Comparison of ENCODE assay signal across 1 cellular context in the genomic region with DNA sequence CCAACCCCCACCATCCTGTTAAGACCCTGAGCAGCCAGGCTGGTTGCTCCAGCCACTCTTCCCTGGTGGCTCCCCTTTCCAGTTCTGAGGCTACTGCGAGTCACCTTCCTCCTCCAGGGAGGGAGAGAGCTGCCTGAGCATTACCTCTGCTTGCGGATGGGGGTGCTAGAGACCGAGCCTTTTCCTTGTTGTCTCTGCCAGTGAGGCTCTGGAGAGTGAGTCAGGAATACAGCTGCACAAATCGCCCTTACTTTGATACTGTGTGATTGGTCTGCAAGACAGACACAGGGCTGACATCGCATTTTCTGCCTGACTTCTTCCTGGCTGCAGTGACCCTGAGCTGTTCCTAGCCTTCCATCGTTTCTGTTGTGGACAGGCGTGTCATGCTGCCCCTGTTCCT.
TF ChIP-seq lines count a peak whose summit lies in the region.

No MANE protein-coding gene starts in this region.

TF ChIP-seq in HepG2, 621 proteins besides CTCF, POLR2A, EP300 and RAD21 (continued from another document):
- TF ChIP-seq MAFK (conservative IDR thresholded peaks at IDR 0.05 in 1 of 2, IDR thresholded peaks at IDR 0.05 in 1 of 2; ENCODE audit: low read length in 2 of 2): 0 out of 4 replicates have a peak, but pooled peaks have one; percentile 1 to 11
- peak; percentile 71 for TF ChIP-seq SMC3 (IDR thresholded peaks at IDR 0.05; ENCODE audit: low read length)
- TF ChIP-seq, protein P1, sequence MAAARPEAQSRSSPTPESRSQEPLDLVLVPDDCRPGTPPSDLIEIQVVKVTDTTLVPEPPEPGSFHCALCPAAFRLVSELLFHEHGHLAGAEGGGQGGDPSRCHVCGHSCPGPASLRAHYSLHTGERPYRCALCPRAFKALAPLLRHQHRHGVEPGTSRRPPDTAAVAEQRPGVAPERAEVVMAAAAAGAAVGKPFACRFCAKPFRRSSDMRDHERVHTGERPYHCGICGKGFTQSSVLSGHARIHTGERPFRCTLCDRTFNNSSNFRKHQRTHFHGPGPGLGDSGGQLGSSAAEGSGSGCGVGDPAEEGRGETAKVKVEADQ (CRISPR knock-in tag; IDR thresholded peaks at IDR 0.05; ENCODE audit: borderline replicate concordance): no peak
- TF ChIP-seq NFIC (IDR thresholded peaks at IDR 0.05; ENCODE audit: low read length): no peak
- TF ChIP-seq, protein P2, sequence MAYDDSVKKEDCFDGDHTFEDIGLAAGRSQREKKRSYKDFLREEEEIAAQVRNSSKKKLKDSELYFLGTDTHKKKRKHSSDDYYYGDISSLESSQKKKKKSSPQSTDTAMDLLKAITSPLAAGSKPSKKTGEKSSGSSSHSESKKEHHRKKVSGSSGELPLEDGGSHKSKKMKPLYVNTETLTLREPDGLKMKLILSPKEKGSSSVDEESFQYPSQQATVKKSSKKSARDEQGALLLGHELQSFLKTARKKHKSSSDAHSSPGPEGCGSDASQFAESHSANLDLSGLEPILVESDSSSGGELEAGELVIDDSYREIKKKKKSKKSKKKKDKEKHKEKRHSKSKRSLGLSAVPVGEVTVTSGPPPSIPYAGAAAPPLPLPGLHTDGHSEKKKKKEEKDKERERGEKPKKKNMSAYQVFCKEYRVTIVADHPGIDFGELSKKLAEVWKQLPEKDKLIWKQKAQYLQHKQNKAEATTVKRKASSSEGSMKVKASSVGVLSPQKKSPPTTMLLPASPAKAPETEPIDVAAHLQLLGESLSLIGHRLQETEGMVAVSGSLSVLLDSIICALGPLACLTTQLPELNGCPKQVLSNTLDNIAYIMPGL (CRISPR knock-in tag; IDR thresholded peaks at IDR 0.05; ENCODE audit: borderline replicate concordance in 1 of 2, low read depth in 1 of 2): peak; percentile 29 to 47; a peak in 1 of 4 replicates
- 0 out of 2 replicates have a peak, but pooled peaks have one; percentile 26 for TF ChIP-seq SALL1 (CRISPR knock-in tag; IDR thresholded peaks at IDR 0.05)
- TF ChIP-seq FOXA1 (IDR thresholded peaks at IDR 0.05): no peak
- TF ChIP-seq FOXA1 (CRISPR knock-in tag; IDR thresholded peaks at IDR 0.05): 0 out of 2 replicates have a peak, but pooled peaks have one; percentile 14
- 0 out of 2 replicates have a peak, but pooled peaks have one; percentile 16 for TF ChIP-seq FOSL2 (CRISPR knock-in tag; IDR thresholded peaks at IDR 0.05)
- TF ChIP-seq STAG1 (CRISPR knock-in tag; IDR thresholded peaks at IDR 0.05): peak; percentile 88
- TF ChIP-seq ZNF263 (CRISPR knock-in tag; IDR thresholded peaks at IDR 0.05): peak; percentile 30; the same call in 1 of the 2 replicates
- TF ChIP-seq HNRNPK (IDR thresholded peaks at IDR 0.05; ENCODE audit: low read depth, low read length, poor library complexity, severe bottlenecking): no peak
- TF ChIP-seq, protein P3, sequence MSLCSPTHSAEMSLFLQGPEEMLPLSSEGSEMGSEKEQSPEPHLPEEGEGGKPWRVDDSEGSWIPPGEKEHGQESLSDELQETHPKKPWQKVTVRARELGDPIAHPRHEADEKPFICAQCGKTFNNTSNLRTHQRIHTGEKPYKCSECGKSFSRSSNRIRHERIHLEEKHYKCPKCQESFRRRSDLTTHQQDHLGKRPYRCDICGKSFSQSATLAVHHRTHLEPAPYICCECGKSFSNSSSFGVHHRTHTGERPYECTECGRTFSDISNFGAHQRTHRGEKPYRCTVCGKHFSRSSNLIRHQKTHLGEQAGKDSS (CRISPR knock-in tag; IDR thresholded peaks at IDR 0.05; ENCODE audit: borderline replicate concordance, low read depth): peak; percentile 34; the same call in 1 of the 2 replicates
